ENCODE assay signal across 8 cellular contexts in genomic region chr7:72829964-72830354, GRCh38. TPM values are rescaled to one million over a fixed set of nuclear protein-coding genes. Genes with fewer than 3 reads are reported as not detected.
DNase-seq lines count a peak whose midpoint lies in the region; ATAC-seq and TF ChIP-seq lines count a peak whose summit lies in the region.
"Not testable (repeated sequence)": the region's sequence is repeated elsewhere in the genome, so short reads cannot be mapped to it uniquely, and the experiment has no call there.

No MANE protein-coding gene starts in this region.

- DNase-seq in CD1c-positive myeloid dendritic cell (ENCODE audit: extremely low spot score) (peak; percentile 58), HT1080 (ENCODE audit: low read depth) (peak; percentile 79), lower leg skin (ENCODE audit: low spot score in 2 of 2) (peak; percentile 62 to 88)
- peak; percentile 45 for DNase-seq in activated CD8-positive, alpha-beta memory T cell treated with anti-CD3 and anti-CD28 coated beads, Interleukin-2, amount 50 U/mL, for 4 hours
- DNase-seq in effector memory CD4-positive, alpha-beta T cell: peak; percentile 26 to 44 (median 31)
- peak; percentile 47 for DNase-seq in stimulated activated CD4-positive, alpha-beta T cell treated with anti-CD3 and anti-CD28 coated beads, Interleukin-1b, Interleukin-23, amount 100 ng/mL, for 48 hours

- peak overlapping the region; percentile 78 for H3K4me2 ChIP-seq in OCI-LY3 (ENCODE audit: low read length)

- 0% methylated on average over 8 of the region's 8 CpGs for WGBS in lower leg skin, 2 donors

- ATAC-seq in GM19438 (IDR thresholded peaks at IDR 0.05; ENCODE audit: low read depth, unreplicated experiment): peak; percentile 33

- not testable (repeated sequence) for H3K27me3 ChIP-seq in OCI-LY3 (ENCODE audit: low read depth, low read length); effector memory CD4-positive, alpha-beta T cell (replicated peaks; ENCODE audit: control insufficient read depth, insufficient read depth, low read length, poor library complexity, severe bottlenecking)

- H3K9me3 ChIP-seq in OCI-LY3 (ENCODE audit: insufficient read depth, low read length); effector memory CD4-positive, alpha-beta T cell (ENCODE audit: control insufficient read depth, low read length): not testable (repeated sequence)

- not testable (repeated sequence) for H4K20me1 ChIP-seq in OCI-LY3 (ENCODE audit: insufficient read depth, low read length)

- peak; percentile 49 for TF ChIP-seq CTCF in OCI-LY3 (IDR thresholded peaks at IDR 0.05; ENCODE audit: low read depth, low read length)
- not testable (repeated sequence) for TF ChIP-seq CTCF in lower leg skin (IDR thresholded peaks at IDR 0.05)

- H3K79me2 ChIP-seq in OCI-LY3 (ENCODE audit: low read length): peaks cover 34% of the 10 kb centered on the region

- H3K27ac ChIP-seq in OCI-LY3 (ENCODE audit: low read length): peak overlapping the region; percentile 70
- peak overlapping the region; percentile 93 for H3K27ac ChIP-seq in effector memory CD4-positive, alpha-beta T cell (ENCODE audit: insufficient read depth, low read length, poor library complexity, severe bottlenecking)

- peak overlapping the region; percentile 82 for H3K4me3 ChIP-seq in OCI-LY3 (ENCODE audit: low read length)
- peak overlapping the region; percentile 87 for H3K4me3 ChIP-seq in effector memory CD4-positive, alpha-beta T cell (ENCODE audit: insufficient read depth, low read depth, low read length, poor library complexity, severe bottlenecking)
- H3K4me3 ChIP-seq in lower leg skin (ENCODE audit: low read depth, poor library complexity, severe bottlenecking): peak overlapping the region; percentile 75

- H3K36me3 ChIP-seq in OCI-LY3 (replicated peaks; ENCODE audit: low read depth, low read length): not testable (repeated sequence)
- H3K36me3 ChIP-seq in effector memory CD4-positive, alpha-beta T cell (ENCODE audit: control insufficient read depth, insufficient read depth, low read length): peaks cover 19% of the 10 kb centered on the region

- intact Hi-C loops in lower leg skin (cut with DNase I; ENCODE audit: low total_unique reads): not testable (repeated sequence)

- H3K4me1 ChIP-seq in OCI-LY3 (ENCODE audit: low read length); effector memory CD4-positive, alpha-beta T cell (ENCODE audit: control insufficient read depth, insufficient read depth, low read length, poor library complexity, severe bottlenecking): not testable (repeated sequence)

- peak overlapping the region; percentile 76 for H3K9ac ChIP-seq in OCI-LY3 (ENCODE audit: low read length)

- peak overlapping the region; percentile 66; the same call in 1 of the 2 replicates for H2AFZ ChIP-seq in OCI-LY3 (ENCODE audit: low read depth, low read length)

- TF ChIP-seq POLR2A in lower leg skin (IDR thresholded peaks at IDR 0.05): not testable (repeated sequence)

RNA-seq across cellular contexts. Expression of gene TYW1B, which starts 2.0 kb away (rescaled TPM):
- 1.7 TPM in 2 replicates for total RNA-seq in HT1080 (2014; rRNA removed; shearing (Covaris generic))
- polyA plus RNA-seq in HT1080 (2015; cell fraction: cytosol; rRNA removed): 0.60 TPM in 2 replicates
- 0.94 and 1.3 TPM in 2 replicates for polyA plus RNA-seq in HT1080 (2015; cell fraction: nucleus; rRNA removed)
- 1 to 10 TPM; 3.7 to 5.3 (median 4.1) TPM for total RNA-seq in lower leg skin

Comparison
In these comparisons a context has a peak if more than half of its experiments do, and no peak if none do; other contexts are left out.
1. Peak in every context shown above with its lines: DNase-seq, ATAC-seq, H3K4me3 ChIP-seq and H3K27ac ChIP-seq.